8 cellular contexts compared by ENCODE assay signal in the genomic region with DNA sequence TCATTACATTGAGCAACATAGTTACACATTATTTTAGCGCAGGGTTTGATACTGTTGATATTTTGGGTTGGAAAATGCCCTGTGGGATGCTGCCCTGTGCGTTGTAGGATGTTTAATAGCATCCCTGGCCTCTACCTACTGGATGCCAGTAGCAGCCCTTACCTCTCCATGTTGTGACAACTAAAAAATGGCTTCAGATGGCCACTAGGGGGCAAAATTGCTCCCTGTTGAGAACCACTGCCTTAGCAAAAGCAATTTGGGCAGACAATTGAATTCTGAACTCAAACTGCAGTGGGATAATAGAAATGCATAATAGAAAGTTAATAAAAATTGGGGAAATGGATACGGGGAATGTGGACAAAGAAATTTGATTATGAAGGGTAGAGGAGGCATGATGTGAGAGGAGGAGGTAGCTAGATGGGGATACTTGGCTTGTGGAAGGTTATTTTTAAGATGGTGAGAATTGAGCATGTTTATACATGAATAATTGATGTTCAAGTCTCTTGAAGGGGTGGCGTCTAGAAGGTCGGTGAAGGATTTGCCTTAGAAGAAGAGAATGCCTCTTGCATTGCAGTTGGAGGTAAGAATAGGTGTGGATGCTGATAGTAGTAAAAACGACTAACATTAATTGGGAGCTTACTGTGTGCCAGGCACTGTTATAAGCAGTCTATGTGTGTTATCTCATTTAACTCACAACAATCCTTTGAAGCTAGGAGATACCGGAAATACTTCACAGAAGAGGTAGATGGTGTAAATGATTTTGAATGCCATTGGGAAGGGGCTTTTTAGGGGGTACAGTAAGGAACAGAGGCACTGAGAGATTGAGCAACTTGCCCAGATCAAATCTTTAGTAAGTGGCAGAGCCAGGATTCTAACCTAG. TPM values are rescaled to one million over a fixed set of nuclear protein-coding genes. Genes with fewer than 3 reads are reported as not detected.
DNase-seq lines count a peak whose midpoint lies in the region; ATAC-seq and TF ChIP-seq lines count a peak whose summit lies in the region.

No MANE protein-coding gene starts in this region.

- peaks cover 14% of the 10 kb centered on the region for H3K4me1 Mint-ChIP-seq in WTC11

- H3K27me3 Mint-ChIP-seq in WTC11 (ENCODE audit: low read depth): no peaks in the 10 kb centered on the region

- no peaks in the 10 kb centered on the region for H3K9me3 Mint-ChIP-seq in WTC11

- H3K9ac ChIP-seq in colonic mucosa (ENCODE audit: low read depth in 2 of 2, low read length in 2 of 2): no peak overlapping the region

- TF ChIP-seq CTCF in 22Rv1 (IDR thresholded peaks at IDR 0.05) (peak; percentile 91), GM12875 (IDR thresholded peaks at IDR 0.05; ENCODE audit: borderline replicate concordance, insufficient read depth, low read depth, low read length) (peak; percentile 67; the same call in 1 of the 2 replicates), WTC11 (IDR thresholded peaks at IDR 0.05) (peak; percentile 80), colonic mucosa (IDR thresholded peaks at IDR 0.05) (peak; percentile 59), lower lobe of right lung (IDR thresholded peaks at IDR 0.05) (peak; percentile 74)

- CTCF ChIA-PET in WTC11 (lab: Charles Lee): interaction anchor here (0.6 to 1.3 kb wide), 5 partner anchors 10 to 299 kb away, joined by 3 to 5 read pairs (median 5); partner anchors contain the start of gene RDM1

- no peaks in the 10 kb centered on the region for H3K36me3 ChIP-seq in colonic mucosa
- H3K36me3 ChIP-seq in lower lobe of right lung: peaks cover 58% of the 10 kb centered on the region

- H3K27me3 ChIP-seq in colonic mucosa: no peaks in the 10 kb centered on the region
- H3K27me3 ChIP-seq in lower lobe of right lung (ENCODE audit: low read depth): no peaks in the 10 kb centered on the region

- H3K4me3 ChIP-seq in GM12875 (ENCODE audit: low read depth, low read length): no peak overlapping the region
- no peak overlapping the region for H3K4me3 ChIP-seq in colonic mucosa
- H3K4me3 ChIP-seq in lower lobe of right lung: no peak overlapping the region

- peaks cover 43% of the 10 kb centered on the region for H3K36me3 Mint-ChIP-seq in WTC11

- no peak overlapping the region for H3K4me3 Mint-ChIP-seq in WTC11

- peak overlapping the region; percentile 83; the same call in 1 of the 2 replicates for H3K27ac Mint-ChIP-seq in WTC11

- POLR2A ChIA-PET in WTC11 (lab: Charles Lee): no interaction called here

- ATAC-seq in WTC11 (peak; percentile 81), lower lobe of right lung (peak; percentile 62 to 71), GM18870 (IDR thresholded peaks at IDR 0.05; ENCODE audit: unreplicated experiment) (no peak)

- DNase-seq in NCI-H2171 (lab: John Stamatoyannopoulos, UW): peak; percentile 17
- DNase-seq in WTC11 (ENCODE audit: low spot score): peak; percentile 50
- DNase-seq in colonic mucosa: peak; percentile 61
- DNase-seq in lower lobe of right lung: no peak
- DNase-seq in stimulated activated CD8-positive, alpha-beta memory T cell treated with anti-CD3 and anti-CD28 coated beads, Interleukin-2, amount 100 ng/mL, for 48 hours (ENCODE audit: low read depth in 2 of 2): peak; percentile 18 to 26

- H3K9me3 ChIP-seq in colonic mucosa (no peaks in the 10 kb centered on the region), lower lobe of right lung (no peaks in the 10 kb centered on the region)

- H3K27ac ChIP-seq in 22Rv1 (no peak overlapping the region), colonic mucosa (no peak overlapping the region), lower lobe of right lung (no peak overlapping the region)

- intact Hi-C loops in colonic mucosa (cut with DNase I) (no loop called here), lower lobe of right lung (cut with DNase I) (no loop called here)

- H3K4me1 ChIP-seq in colonic mucosa (no peaks in the 10 kb centered on the region), lower lobe of right lung (no peaks in the 10 kb centered on the region)

TF ChIP-seq in WTC11, 78 proteins besides CTCF, POLR2A, EP300 and RAD21:
- TF ChIP-seq ERG (CRISPR knock-in tag; IDR thresholded peaks at IDR 0.05) (0 out of 2 replicates have a peak, but pooled peaks have one; percentile 6), E2F5 (CRISPR knock-in tag; IDR thresholded peaks at IDR 0.05) (no peak), EMX1 (CRISPR knock-in tag; IDR thresholded peaks at IDR 0.05) (0 out of 2 replicates have a peak, but pooled peaks have one; percentile 39)

RNA-seq across cellular contexts. Expression of gene HEATR9, which starts 19.0 kb away (rescaled TPM):
- not detected in 3 replicates for total RNA-seq in WTC11 (2021)
- not detected for total RNA-seq in colonic mucosa
- 0.21 TPM for total RNA-seq in lower lobe of right lung

RNA-seq across cellular contexts. Expression of gene CCL5, which starts 30.5 kb away (rescaled TPM):
- total RNA-seq in WTC11 (2021) (0.17 to 0.37 TPM (median 0.27 TPM) in 3 replicates), colonic mucosa (1 to 10 TPM; 3.6 to 4.4 TPM), lower lobe of right lung (18.2 TPM)

RNA-seq across cellular contexts. Expression of gene TAF15, which starts 40.4 kb away (rescaled TPM):
- 273 to 322 TPM (median 316 TPM) in 3 replicates for total RNA-seq in WTC11 (2021)
- 100 to 1,000 TPM; 132 to 218 TPM for total RNA-seq in colonic mucosa
- 143 TPM for total RNA-seq in lower lobe of right lung

RNA-seq across cellular contexts. Expression of gene MMP28, which starts 54.3 kb away (rescaled TPM):
- 0.22 TPM in 1 of 3 replicates, not detected in the others for total RNA-seq in WTC11 (2021)
- 10 to 100 TPM; 62.5 to 66.7 TPM for total RNA-seq in colonic mucosa
- total RNA-seq in lower lobe of right lung: 40.9 TPM
